ENCODE assay signal across 9 cellular contexts in the genomic region with DNA sequence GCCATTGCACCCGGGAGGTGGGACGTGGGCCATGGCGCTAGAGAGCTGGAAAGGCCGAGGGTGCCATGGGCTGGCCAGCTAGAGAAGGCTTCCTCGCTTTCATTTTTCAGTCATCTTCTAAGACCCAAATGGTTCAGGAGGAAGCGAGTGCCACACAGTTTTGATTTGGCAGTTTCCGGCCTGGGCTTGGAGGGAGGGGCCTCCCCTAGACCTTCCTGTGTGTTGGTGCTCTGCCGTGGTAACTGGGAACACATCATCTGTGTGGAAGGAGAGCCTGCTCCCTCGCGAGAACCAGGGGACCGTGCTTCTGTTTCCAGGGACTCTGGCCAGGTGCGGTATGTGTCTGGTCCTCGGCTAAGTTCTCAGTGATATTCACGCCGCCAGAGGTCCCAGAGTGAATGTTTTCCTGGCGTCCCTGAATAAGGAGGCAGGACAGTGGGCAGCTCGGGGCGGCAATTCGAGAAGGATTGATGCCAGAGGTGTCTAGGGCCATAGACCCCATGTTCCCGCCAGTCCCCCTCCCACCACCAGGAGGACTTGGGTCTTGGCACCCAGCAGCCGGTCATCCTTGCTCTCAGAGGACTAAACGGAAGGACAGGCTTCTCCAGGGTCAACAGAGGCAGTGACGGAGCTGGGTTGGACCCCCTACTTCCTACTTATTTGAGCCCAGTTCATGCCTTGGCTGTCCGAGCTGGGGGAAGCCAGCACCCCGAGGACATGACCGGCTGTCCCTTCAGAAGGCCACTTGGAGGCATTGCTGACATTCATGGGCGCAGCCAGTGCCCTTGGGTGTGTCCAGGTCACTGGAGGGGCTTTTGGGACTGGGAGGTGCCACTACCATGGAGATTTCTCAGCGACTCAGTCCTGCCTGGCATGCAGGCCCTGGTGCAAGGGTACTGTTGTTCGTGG. TPM values are rescaled to one million over a fixed set of nuclear protein-coding genes. Genes with fewer than 3 reads are reported as not detected.
DNase-seq lines count a peak whose midpoint lies in the region; ATAC-seq and TF ChIP-seq lines count a peak whose summit lies in the region.
"Had no signal": no experiment of that assay in that cellular context is flagged by ENCODE, and none has a peak within 500 bp of the region (broad histone marks: within the 10 kb centered on the region; RNA-seq: fewer than 3 reads in every experiment).

No MANE protein-coding gene starts in this region.

- peaks cover 0 to 6% of the 10 kb centered on the region in 2 donors for H3K36me3 ChIP-seq in gastroesophageal sphincter

- WGBS in gastroesophageal sphincter (ENCODE audit: low coverage in 1 of 2), 2 donors, result 83 to 91% methylated on average over 4 to 7 of the region's 29 CpGs
- WGBS in lower leg skin, 2 donors, result 86 to 89% methylated on average over 24 to 29 of the region's 29 CpGs

- POLR2A ChIA-PET in RWPE1 (lab: Yijun Ruan, JAX; ENCODE audit: low non-redundant PET), result no interaction called here

- H3K4me1 Mint-ChIP-seq in neural crest cell, result peaks cover 23% of the 10 kb centered on the region

- intact Hi-C loops in lower leg skin (cut with DNase I; ENCODE audit: low total_unique reads), result no loop called here

- H3K9me3 Mint-ChIP-seq in neural crest cell, result no peaks in the 10 kb centered on the region

- peaks cover 11% of the 10 kb centered on the region for H3K27me3 Mint-ChIP-seq in neural crest cell (ENCODE audit: low read depth)

- no peaks in the 10 kb centered on the region for H3K9me3 ChIP-seq in gastroesophageal sphincter

- H3K27ac Mint-ChIP-seq in neural crest cell (ENCODE audit: unreplicated experiment), result no peak overlapping the region

- DNase-seq in CD1c-positive myeloid dendritic cell (ENCODE audit: extremely low spot score), result peak; percentile 39
- DNase-seq in RWPE1 (ENCODE audit: low spot score), result no peak
- DNase-seq in activated naive CD4-positive, alpha-beta T cell treated with anti-CD3 and anti-CD28 coated beads, Interleukin-2, amount 50 U/mL, for 16 hours, result peak; percentile 41
- no peak for DNase-seq in neural crest cell (ENCODE audit: low read depth, low spot score)
- no peak for DNase-seq in kidney glomerular epithelial cell (lab: John Stamatoyannopoulos, UW)
- no peak for DNase-seq in superior temporal gyrus (ENCODE audit: extremely low spot score)
- no peak for DNase-seq in lower leg skin (ENCODE audit: low spot score in 2 of 2)

- H3K4me3 Mint-ChIP-seq in neural crest cell, result peak overlapping the region; percentile 68

- peaks cover 0 to 33% (median 17%) of the 10 kb centered on the region in 3 donors for H3K4me1 ChIP-seq in gastroesophageal sphincter

- H3K27ac ChIP-seq in RWPE1 (peak overlapping the region; percentile 85), gastroesophageal sphincter (no peak overlapping the region)
- H3K27ac ChIP-seq: C4-2B had no signal

- no peak for TF ChIP-seq POLR2A in gastroesophageal sphincter (IDR thresholded peaks at IDR 0.05)
- no peak for TF ChIP-seq POLR2A in lower leg skin (IDR thresholded peaks at IDR 0.05)

- TF ChIP-seq EP300 in gastroesophageal sphincter (IDR thresholded peaks at IDR 0.05), result no peak

- H3K27me3 ChIP-seq in gastroesophageal sphincter, result no peaks in the 10 kb centered on the region

- CTCF ChIA-PET in RWPE1 (lab: Yijun Ruan, JAX), result no interaction called here

- no peaks in the 10 kb centered on the region for H3K36me3 Mint-ChIP-seq in neural crest cell (ENCODE audit: low read depth)

- no peak for TF ChIP-seq CTCF in RWPE1 (conservative IDR thresholded peaks at IDR 0.05; ENCODE audit: low read depth)
- no peak for TF ChIP-seq CTCF in neural crest cell (conservative IDR thresholded peaks at IDR 0.05)
- TF ChIP-seq CTCF in gastroesophageal sphincter (IDR thresholded peaks at IDR 0.05), result no peak
- no peak for TF ChIP-seq CTCF in lower leg skin (IDR thresholded peaks at IDR 0.05)

- no peak for ATAC-seq in gastroesophageal sphincter

- H3K4me3 ChIP-seq in gastroesophageal sphincter (no peak overlapping the region), lower leg skin (ENCODE audit: low read depth, poor library complexity, severe bottlenecking) (no peak overlapping the region)

RNA-seq across cellular contexts. Expression of a gene that starts 2.7 kb away (rescaled TPM):
- total RNA-seq in neural crest cell (31.9 and 33.2 TPM in 2 replicates), gastroesophageal sphincter (1 to 10 TPM; 5.7 to 9.7 (median 6.2) TPM), lower leg skin (10 to 100 TPM; 11.2 to 24.5 (median 18.2) TPM)

RNA-seq across cellular contexts. Expression of a gene that starts 50.7 kb away (rescaled TPM):
- total RNA-seq in neural crest cell, result 8.3 and 9.0 TPM in 2 replicates
- total RNA-seq in gastroesophageal sphincter, result 10 to 100 TPM; 10.9 to 12.6 (median 11.7) TPM
- total RNA-seq in lower leg skin, result 10 to 100 TPM in 2 of 4 donors, 1 to 10 TPM in 2; 4.2 to 12.0 (median 10.0) TPM

Comparison
In these comparisons a context has a peak if more than half of its experiments do, and no peak if none do; other contexts are left out.
1. DNase-seq: peak in CD1c-positive myeloid dendritic cell (single experiment) and activated naive CD4-positive, alpha-beta T cell treated with anti-CD3 and anti-CD28 coated beads, Interleukin-2, amount 50 U/mL, for 16 hours (single experiment); none in RWPE1 (single experiment), neural crest cell (single experiment), kidney glomerular epithelial cell (single experiment), superior temporal gyrus (single experiment) and lower leg skin (0 of 2).